Comparison of ENCODE assay signal across 21 cellular contexts in the genomic region with DNA sequence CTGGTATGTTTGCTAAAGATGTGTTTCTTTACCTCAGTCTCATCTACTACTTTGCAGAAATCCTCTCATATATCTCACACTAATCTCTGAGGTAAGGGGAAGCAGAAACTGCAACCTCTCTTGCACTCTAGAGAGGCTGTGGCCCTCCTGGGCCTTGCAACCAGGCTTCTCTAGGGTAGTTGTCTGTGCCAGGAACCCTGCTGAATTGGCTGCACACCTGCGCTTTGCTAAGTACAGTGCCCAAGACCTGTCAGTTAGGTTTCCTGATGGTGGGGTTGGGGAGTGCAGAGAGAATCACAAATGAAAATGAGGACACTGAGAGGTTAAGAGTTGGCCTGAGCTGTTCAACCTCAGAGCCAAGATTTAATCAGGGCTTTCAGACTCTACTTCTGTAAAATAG.
"Had no signal": no experiment of that assay in that cellular context is flagged by ENCODE, and none has a peak within 500 bp of the region (broad histone marks: within the 10 kb centered on the region; RNA-seq: fewer than 3 reads in every experiment).

No MANE protein-coding gene starts in this region.

- H3K9me3 ChIP-seq: gastrocnemius medialis, right atrium auricular region, tibial nerve had no signal

- H3K4me3 Mint-ChIP-seq: activated CD8-positive, alpha-beta memory T cell treated with anti-CD3 and anti-CD28 coated beads, Interleukin-2, amount 10 ng/mL, durations not matched to agents 7 days and 5 days; activated CD8-positive, alpha-beta T cell treated with anti-CD3 and anti-CD28 coated beads for 36 hours; activated T-cell treated with anti-CD3 and anti-CD28 coated beads, Interleukin-2, amount 50 U/mL, for 72 hours; central memory CD8-positive, alpha-beta T cell had no signal

- H3K27me3 Mint-ChIP-seq: activated CD8-positive, alpha-beta memory T cell treated with anti-CD3 and anti-CD28 coated beads, Interleukin-2, amount 10 ng/mL, durations not matched to agents 7 days and 5 days; activated CD8-positive, alpha-beta T cell treated with anti-CD3 and anti-CD28 coated beads for 36 hours; central memory CD8-positive, alpha-beta T cell had no signal

- H3K9me3 Mint-ChIP-seq: activated CD8-positive, alpha-beta T cell treated with anti-CD3 and anti-CD28 coated beads for 36 hours had no signal

- DNase-seq: activated CD4-positive, alpha-beta T cell treated with anti-CD3 and anti-CD28 coated beads, Interleukin-2, amount 50 U/mL, for 1 hour; activated CD4-positive, CD25-positive, alpha-beta regulatory T cell treated with anti-CD3 and anti-CD28 coated beads, Interleukin-2, amount 50 U/mL, for 72 hours; activated CD8-positive, alpha-beta memory T cell treated with anti-CD3 and anti-CD28 coated beads, Interleukin-2, amount 10 ng/mL, durations not matched to agents 7 days and 5 days; activated CD8-positive, alpha-beta T cell treated with anti-CD3 and anti-CD28 coated beads for 36 hours; activated naive CD4-positive, alpha-beta T cell treated with Interleukin-2 at 50 U/mL for 16 hours; activated T-cell treated with anti-CD3 and anti-CD28 coated beads for 4 hours; activated T-cell treated with anti-CD3 and anti-CD28 coated beads, Interleukin-2, amount 50 U/mL, for 72 hours; dermis blood vessel endothelial cell; effector CD8-positive, alpha-beta T cell; gastrocnemius medialis; glutamatergic neuron; left cardiac atrium; mammary epithelial cell; nucleus accumbens; stimulated activated CD4-positive, alpha-beta T cell treated with anti-CD3 and anti-CD28 coated beads, Interleukin-15, amount 100 ng/mL, for 24 hours; stimulated activated CD4-positive, alpha-beta T cell treated with anti-CD3 and anti-CD28 coated beads, Interleukin-2, amount 100 ng/mL, for 24 hours; stimulated activated naive CD4-positive, alpha-beta T cell; T-helper 1 cell had no signal

- ATAC-seq: activated CD8-positive, alpha-beta memory T cell treated with anti-CD3 and anti-CD28 coated beads, Interleukin-2, amount 10 ng/mL, durations not matched to agents 7 days and 5 days; activated CD8-positive, alpha-beta T cell treated with anti-CD3 and anti-CD28 coated beads for 36 hours; activated T-cell treated with anti-CD3 and anti-CD28 coated beads, Interleukin-2, amount 50 U/mL, for 72 hours; left cardiac atrium had no signal

- H3K27ac Mint-ChIP-seq: activated CD8-positive, alpha-beta memory T cell treated with anti-CD3 and anti-CD28 coated beads, Interleukin-2, amount 10 ng/mL, durations not matched to agents 7 days and 5 days; activated CD8-positive, alpha-beta T cell treated with anti-CD3 and anti-CD28 coated beads for 36 hours; activated T-cell treated with anti-CD3 and anti-CD28 coated beads, Interleukin-2, amount 50 U/mL, for 72 hours had no signal
